In genomic region chr1:226871047-226871365, GRCh38 we compare ENCODE assay signal across 8 cellular contexts. TPM values are rescaled to one million over a fixed set of nuclear protein-coding genes. Genes with fewer than 3 reads are reported as not detected.
DNase-seq lines count a peak whose midpoint lies in the region; ATAC-seq and TF ChIP-seq lines count a peak whose summit lies in the region.

No MANE protein-coding gene starts in this region.

- 0 to 1% (median 1%) methylated on average over 7 to 19 of the region's 19 CpGs for WGBS in psoas muscle, 3 donors

- H3K36me3 ChIP-seq in GM06990 (ENCODE audit: control insufficient read depth, insufficient read depth, low read length), result no peaks in the 10 kb centered on the region
- H3K36me3 ChIP-seq in RWPE2 (ENCODE audit: low read depth), result no peaks in the 10 kb centered on the region
- peaks cover 0 to 4% of the 10 kb centered on the region in 2 donors for H3K36me3 ChIP-seq in psoas muscle (ENCODE audit: insufficient read depth in 1 of 2, low read depth in 1 of 2)

- no peak; the same call in 2 of the 3 replicates for ATAC-seq in RWPE2 (ENCODE audit: low read depth)
- ATAC-seq in psoas muscle, result no peak
- ATAC-seq in HG03342 (IDR thresholded peaks at IDR 0.05; ENCODE audit: unreplicated experiment), result no peak
- no peak for ATAC-seq in HG03521 (IDR thresholded peaks at IDR 0.05; ENCODE audit: unreplicated experiment)

- DNase-seq in GM06990 (ENCODE audit: extremely low read depth, insufficient read length), result no peak
- no peak for DNase-seq in RWPE2 (ENCODE audit: low spot score)
- no peak for DNase-seq in fibroblast of the aortic adventitia (ENCODE audit: low read depth)
- DNase-seq in psoas muscle, result no peak
- no peak for DNase-seq in Ammon's horn (ENCODE audit: low spot score)
- no peak for DNase-seq in globus pallidus (ENCODE audit: low spot score)

- H3K9me3 ChIP-seq in RWPE2 (ENCODE audit: severe bottlenecking) (no peaks in the 10 kb centered on the region), psoas muscle (no peaks in the 10 kb centered on the region)

- intact Hi-C loops in psoas muscle (cut with DNase I), result no loop called here

- peak overlapping the region; percentile 73 for H3K4me3 ChIP-seq in GM06990 (replicated peaks; ENCODE audit: low read depth, low read length)
- H3K4me3 ChIP-seq in RWPE2 (ENCODE audit: severe bottlenecking), result peak overlapping the region; percentile 83
- H3K4me3 ChIP-seq in fibroblast of the aortic adventitia (ENCODE audit: low read depth, low read length), result peak overlapping the region; percentile 69
- peak overlapping the region; percentile 93 for H3K4me3 ChIP-seq in psoas muscle

- H3K27me3 ChIP-seq in GM06990 (replicated peaks; ENCODE audit: control insufficient read depth, insufficient read depth, low read length) (no peaks in the 10 kb centered on the region), RWPE2 (ENCODE audit: insufficient read depth, poor library complexity, severe bottlenecking) (no peaks in the 10 kb centered on the region), psoas muscle (ENCODE audit: insufficient read depth in 3 of 3, low read length in 2 of 3) (no peaks in the 10 kb centered on the region)

- H3K4me1 ChIP-seq in RWPE2 (ENCODE audit: insufficient read depth, poor library complexity, severe bottlenecking), result no peaks in the 10 kb centered on the region
- H3K4me1 ChIP-seq in psoas muscle, result peaks cover 24% of the 10 kb centered on the region

- no peak overlapping the region for H3K27ac ChIP-seq in RWPE2 (ENCODE audit: poor library complexity, severe bottlenecking)
- peak overlapping the region; percentile 87 for H3K27ac ChIP-seq in psoas muscle

- TF ChIP-seq CTCF in GM06990 (IDR thresholded peaks at IDR 0.05; ENCODE audit: insufficient read depth, low read length, poor library complexity, severe bottlenecking) (no peak), RWPE2 (IDR thresholded peaks at IDR 0.05; ENCODE audit: poor library complexity, severe bottlenecking) (no peak), fibroblast of the aortic adventitia (IDR thresholded peaks at IDR 0.05; ENCODE audit: insufficient read depth, low read length) (no peak), psoas muscle (IDR thresholded peaks at IDR 0.05) (no peak)

RNA-seq across cellular contexts. Expression of gene PSEN2, which starts 0.6 kb away (rescaled TPM):
- total RNA-seq in fibroblast of the aortic adventitia (ENCODE audit: low replicate concordance), result 13.1 and 42.7 TPM in 2 replicates
- total RNA-seq in psoas muscle, result 10 to 100 TPM; 26.2 to 31.5 (median 28.0) TPM
- polyA plus RNA-seq in psoas muscle, result 10 to 100 TPM; 15.5 to 30.6 (median 19.4) TPM
